17 cellular contexts compared by ENCODE assay signal in genomic region chr13:67977081-67977480, GRCh38.
"Had no signal": no experiment of that assay in that cellular context is flagged by ENCODE, and none has a peak within 500 bp of the region (broad histone marks: within the 10 kb centered on the region; RNA-seq: fewer than 3 reads in every experiment).

No MANE protein-coding gene starts in this region.

- ATAC-seq: left cardiac atrium, lower lobe of right lung, natural killer cell had no signal

- DNase-seq: dorsolateral prefrontal cortex; effector CD8-positive, alpha-beta T cell; foreskin melanocyte; head of caudate nucleus; kidney; left cardiac atrium; left ventricle myocardium inferior; lower lobe of right lung; natural killer cell; nucleus accumbens; ovary; sigmoid colon; small intestine; stimulated activated CD4-positive, alpha-beta T cell treated with anti-CD3 and anti-CD28 coated beads, Interleukin-12 subunit alpha, Interleukin-12 subunit beta, amount 100 ng/mL, for 4 hours; stimulated activated naive CD4-positive, alpha-beta T cell; stomach; thyroid gland had no signal
